Comparison of ENCODE assay signal across 20 cellular contexts in the genomic region with DNA sequence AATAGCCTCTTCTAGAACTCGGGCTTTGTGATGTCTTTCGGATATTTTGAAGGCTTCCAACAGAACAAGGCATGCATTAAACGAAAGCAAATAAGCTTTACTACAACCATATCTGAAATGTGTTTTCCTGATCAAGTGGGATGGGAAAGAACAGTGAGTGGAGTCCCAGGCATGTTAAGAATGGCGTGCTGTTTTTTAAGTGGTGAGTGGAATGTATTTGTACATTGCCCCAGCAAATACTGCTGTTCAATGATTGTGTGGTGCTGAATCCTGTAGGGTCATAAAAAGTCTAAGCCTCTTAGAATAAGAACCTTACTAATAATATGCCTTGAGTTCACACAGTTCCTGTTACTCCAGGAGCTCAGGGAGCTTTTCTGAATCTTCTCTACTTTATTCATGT. TPM values are rescaled to one million over a fixed set of nuclear protein-coding genes. Genes with fewer than 3 reads are reported as not detected.
A peak's percentile ranks its signal among the peaks of the same experiment; 100 is the strongest.
DNase-seq lines count a peak whose midpoint lies in the region; ATAC-seq and TF ChIP-seq lines count a peak whose summit lies in the region.
"Had no signal": no experiment of that assay in that cellular context is flagged by ENCODE, and none has a peak within 500 bp of the region (broad histone marks: within the 10 kb centered on the region; RNA-seq: fewer than 3 reads in every experiment).

No MANE protein-coding gene starts in this region.

- H3K4me3 ChIP-seq in cardiac muscle cell (no peak overlapping the region), WERI-Rb-1 (ENCODE audit: low read depth, low read length) (no peak overlapping the region), fibroblast of villous mesenchyme (ENCODE audit: low read depth, low read length) (no peak overlapping the region), upper lobe of right lung (no peak overlapping the region)
- H3K4me3 ChIP-seq: ascending aorta, SJCRH30 had no signal

- peak overlapping the region; percentile 77 for H3K27ac ChIP-seq in cardiac muscle cell
- 0 out of 2 replicates have a peak overlapping the region, but pooled peaks have one; percentile 2 for H3K27ac ChIP-seq in WERI-Rb-1
- H3K27ac ChIP-seq in upper lobe of right lung, result no peak overlapping the region
- H3K27ac ChIP-seq: 22Rv1, ascending aorta, SJCRH30 had no signal

- intact Hi-C loops in Right ventricle myocardium inferior (cut with DNase I) (no loop called here), upper lobe of right lung (cut with DNase I) (no loop called here)

- no peaks in the 10 kb centered on the region for H3K27me3 ChIP-seq in cardiac muscle cell
- no peaks in the 10 kb centered on the region for H3K27me3 ChIP-seq in WERI-Rb-1 (ENCODE audit: insufficient read depth, low read depth, severe bottlenecking)
- H3K27me3 ChIP-seq in upper lobe of right lung, result no peaks in the 10 kb centered on the region
- H3K27me3 ChIP-seq: ascending aorta, SJCRH30 had no signal

- no peak for TF ChIP-seq CTCF in cardiac muscle cell (IDR thresholded peaks at IDR 0.05; ENCODE audit: low read depth, low read length)
- TF ChIP-seq CTCF in WERI-Rb-1 (IDR thresholded peaks at IDR 0.05; ENCODE audit: low read depth, low read length), result no peak
- no peak for TF ChIP-seq CTCF in fibroblast of villous mesenchyme (IDR thresholded peaks at IDR 0.05; ENCODE audit: insufficient read depth, low read depth, low read length)
- TF ChIP-seq CTCF in upper lobe of right lung (IDR thresholded peaks at IDR 0.05), result no peak

- H3K4me1 ChIP-seq in cardiac muscle cell (ENCODE audit: low read depth) (peaks cover 3% of the 10 kb centered on the region), upper lobe of right lung (no peaks in the 10 kb centered on the region)
- H3K4me1 ChIP-seq: ascending aorta, SJCRH30 had no signal

- ATAC-seq in Right ventricle myocardium inferior, result no peak
- ATAC-seq in upper lobe of right lung, result peak; percentile 83
- no peak for ATAC-seq in GM21390 (IDR thresholded peaks at IDR 0.05; ENCODE audit: unreplicated experiment)
- ATAC-seq in HG03095 (IDR thresholded peaks at IDR 0.05; ENCODE audit: unreplicated experiment), result no peak
- ATAC-seq: activated CD4-positive, CD25-positive, alpha-beta regulatory T cell treated with anti-CD3 and anti-CD28 coated beads, Interleukin-2, amount 50 U/mL, for 24 hours; activated CD8-positive, alpha-beta memory T cell treated with anti-CD3 and anti-CD28 coated beads, Interleukin-2, amount 10 ng/mL, durations not matched to agents 7 days and 5 days had no signal

- DNase-seq in cardiac muscle cell (ENCODE audit: low read depth in 1 of 2, low spot score in 1 of 2), result peak; percentile 53 to 66
- DNase-seq in Right ventricle myocardium inferior (ENCODE audit: missing footprints), result no peak
- no peak for DNase-seq in WERI-Rb-1
- peak; percentile 33 for DNase-seq in fibroblast of villous mesenchyme (ENCODE audit: low read depth)
- DNase-seq in upper lobe of right lung, result no peak
- DNase-seq in activated CD4-positive, alpha-beta T cell treated with anti-CD3 and anti-CD28 coated beads, Interleukin-2, amount 50 U/mL, for 48 hours, result no peak
- DNase-seq: activated CD8-positive, alpha-beta memory T cell treated with anti-CD3 and anti-CD28 coated beads, Interleukin-2, amount 10 ng/mL, durations not matched to agents 7 days and 5 days; CD4-positive, CD25-positive, alpha-beta regulatory T cell; DMS79 treated with DMSO at 0.1 percent for 48 hours; NCI-H187 treated with DMSO at 0.1 percent for 48 hours; NCI-H510A treated with DMSO at 0.1 percent for 48 hours; SJCRH30; stimulated activated naive CD4-positive, alpha-beta T cell treated with Interleukin-2 at 50 U/mL for 16 hours had no signal

- no peaks in the 10 kb centered on the region for H3K36me3 ChIP-seq in cardiac muscle cell
- no peaks in the 10 kb centered on the region for H3K36me3 ChIP-seq in WERI-Rb-1
- no peaks in the 10 kb centered on the region for H3K36me3 ChIP-seq in upper lobe of right lung
- H3K36me3 ChIP-seq: ascending aorta, SJCRH30 had no signal

- H3K9me3 ChIP-seq in cardiac muscle cell (ENCODE audit: low read depth) (no peaks in the 10 kb centered on the region), WERI-Rb-1 (ENCODE audit: severe bottlenecking) (no peaks in the 10 kb centered on the region), upper lobe of right lung (no peaks in the 10 kb centered on the region)
- H3K9me3 ChIP-seq: ascending aorta had no signal

RNA-seq across cellular contexts. Expression of a gene that starts 52.5 kb away (rescaled TPM):
- total RNA-seq in cardiac muscle cell (2.8 and 3.9 TPM in 2 replicates), Right ventricle myocardium inferior (9.1 TPM), fibroblast of villous mesenchyme (0.32 TPM in 1 of 2 replicates, not detected in the other), upper lobe of right lung (3.3 TPM)
- polyA plus RNA-seq in cardiac muscle cell, result 2.0 TPM in 1 of 2 replicates, not detected in the other
- total RNA-seq: HT1080, MCF 10A, SJCRH30 had no signal

Comparison
In these comparisons a context has a peak if more than half of its experiments do, and no peak if none do; other contexts are left out.
1. DNase-seq: peak in cardiac muscle cell (2 of 2) and fibroblast of villous mesenchyme (single experiment); none in Right ventricle myocardium inferior (single experiment), WERI-Rb-1 (single experiment), upper lobe of right lung (single experiment) and activated CD4-positive, alpha-beta T cell treated with anti-CD3 and anti-CD28 coated beads, Interleukin-2, amount 50 U/mL, for 48 hours (0 of 2).